In the genomic region with DNA sequence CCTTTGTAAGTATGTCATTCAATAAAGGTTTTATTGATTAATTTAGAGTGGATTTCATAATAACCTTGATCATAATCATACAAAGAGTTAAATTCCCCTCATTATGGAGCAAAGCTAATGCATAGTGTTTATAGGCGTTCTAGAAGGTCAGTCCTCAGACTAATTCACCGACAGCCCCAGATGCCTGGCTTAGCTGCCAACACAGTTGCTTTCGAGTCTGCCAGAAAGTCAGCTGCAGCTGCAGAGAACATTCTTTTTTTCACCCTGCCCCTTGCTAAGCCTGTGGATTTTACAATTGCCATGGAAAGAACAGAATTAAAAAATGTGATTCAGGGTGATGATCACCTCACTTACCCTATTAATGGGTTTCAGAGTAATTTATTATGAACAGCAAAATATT, we compare ENCODE assay signal across 20 cellular contexts. TPM values are rescaled to one million over a fixed set of nuclear protein-coding genes. Genes with fewer than 3 reads are reported as not detected.
A peak's percentile ranks its signal among the peaks of the same experiment; 100 is the strongest.
DNase-seq lines count a peak whose midpoint lies in the region; ATAC-seq lines count a peak whose summit lies in the region.
"Had no signal": no experiment of that assay in that cellular context is flagged by ENCODE, and none has a peak within 500 bp of the region (broad histone marks: within the 10 kb centered on the region; RNA-seq: fewer than 3 reads in every experiment).

No MANE protein-coding gene starts in this region.

- ATAC-seq in GM19023 (IDR thresholded peaks at IDR 0.05; ENCODE audit: unreplicated experiment) (no peak), GM19467 (IDR thresholded peaks at IDR 0.05; ENCODE audit: unreplicated experiment) (no peak)
- ATAC-seq: foreskin keratinocyte had no signal

- in situ Hi-C loops in G401 (cut with HindIII; ENCODE audit: low sequenced_read_pairs): no loop called here

- DNase-seq in G401 (ENCODE audit: low spot score): peak; percentile 52
- peak; percentile 43 for DNase-seq in SHP77 treated with DMSO at 0.1 percent for 48 hours (lab: John Stamatoyannopoulos, UW)
- peak; percentile 92 for DNase-seq in globus pallidus (ENCODE audit: low spot score)
- peak; percentile 93 for DNase-seq in pons (ENCODE audit: low spot score)
- DNase-seq in NCI-H2196 treated with DMSO at 0.1 percent for 48 hours (lab: John Stamatoyannopoulos, UW; ENCODE audit: unreplicated experiment): no peak
- no peak for DNase-seq in NCI-H1105 (lab: John Stamatoyannopoulos, UW)
- DNase-seq: activated CD4-positive, alpha-beta T cell treated with anti-CD3 and anti-CD28 coated beads, Interleukin-2, amount 50 U/mL, for 1 hour; effector CD8-positive, alpha-beta T cell; erythroblast; foreskin keratinocyte; kidney glomerular epithelial cell; mammary epithelial cell; NCI-H2029 treated with DMSO at 0.1 percent for 48 hours; NK-92 treated with Interleukin-12 subunit alpha and Interleukin-12 subunit beta, amount 100 ng/mL, for 24 hours; ovary; Peyer's patch; WERI-Rb-1 had no signal

RNA-seq across cellular contexts. Expression of gene CADM2, which starts 21.2 kb away (rescaled TPM):
- not detected in 2 replicates for total RNA-seq in G401 (2014; rRNA removed; shearing (Covaris generic))
- total RNA-seq: foreskin keratinocyte, LHCN-M2, mammary epithelial cell had no signal

Comparison
In these comparisons a context has a peak if more than half of its experiments do, and no peak if none do; other contexts are left out.
1. DNase-seq: peak in G401 (single experiment), SHP77 treated with DMSO at 0.1 percent for 48 hours (single experiment), globus pallidus (single experiment) and pons (single experiment); none in NCI-H2196 treated with DMSO at 0.1 percent for 48 hours (single experiment) and NCI-H1105 (single experiment).